In the genomic region with DNA sequence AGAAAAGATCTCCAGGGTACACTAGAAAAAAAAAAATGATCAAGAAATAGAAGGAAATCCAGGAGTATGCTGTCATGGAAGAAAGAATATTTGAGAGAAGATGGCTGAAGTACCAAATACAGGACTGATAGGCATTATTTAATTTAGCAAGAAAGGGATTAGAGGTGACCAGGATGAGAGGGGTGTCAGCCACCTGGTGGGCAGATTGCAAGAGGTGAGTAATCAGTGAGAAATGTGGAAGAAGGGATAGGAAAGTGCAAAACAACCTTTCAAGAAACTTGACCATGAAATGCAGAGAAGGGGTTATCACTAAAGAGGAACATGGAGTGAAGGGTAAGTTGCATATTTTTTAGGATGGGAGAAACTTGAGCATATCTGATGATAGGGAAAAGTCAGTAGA, we compare ENCODE assay signal across 2 cellular contexts.
TF ChIP-seq lines count a peak whose summit lies in the region.

No MANE protein-coding gene starts in this region.

TF ChIP-seq in HCT116, 20 proteins besides CTCF, POLR2A, EP300 and RAD21 (continued from another document):
- TF ChIP-seq EGR1 (IDR thresholded peaks at IDR 0.05; ENCODE audit: low read depth) (no peak), CEBPB (IDR thresholded peaks at IDR 0.05; ENCODE audit: low read depth) (no peak), SIN3A (IDR thresholded peaks at IDR 0.05; ENCODE audit: low read depth) (no peak), CBX3 (IDR thresholded peaks at IDR 0.05; ENCODE audit: low read depth) (no peak), EZH2 (IDR thresholded peaks at IDR 0.05) (no peak), SP1 (IDR thresholded peaks at IDR 0.05; ENCODE audit: low read depth) (no peak), YY1 (IDR thresholded peaks at IDR 0.05; ENCODE audit: extremely low read depth, insufficient replicate concordance, low read depth, low read length) (no peak), ELF1 (IDR thresholded peaks at IDR 0.05; ENCODE audit: borderline replicate concordance, low read depth) (no peak), ZFX (IDR thresholded peaks at IDR 0.05) (no peak), FOSL1 (IDR thresholded peaks at IDR 0.05; ENCODE audit: low read depth) (no peak), TCF7L2 (IDR thresholded peaks at IDR 0.05; ENCODE audit: borderline replicate concordance, extremely low read depth, insufficient read depth, insufficient read length) (no peak), JUND (IDR thresholded peaks at IDR 0.05) (no peak), POLR2AphosphoS5 (IDR thresholded peaks at IDR 0.05; ENCODE audit: low read depth, low read length) (no peak), REST (IDR thresholded peaks at IDR 0.05; ENCODE audit: low read depth) (no peak), MAX (IDR thresholded peaks at IDR 0.05) (no peak), ZBTB33 (IDR thresholded peaks at IDR 0.05; ENCODE audit: extremely low read depth, insufficient replicate concordance, low read length) (no peak), EZH2phosphoT487 (IDR thresholded peaks at IDR 0.05; ENCODE audit: borderline replicate concordance) (no peak)

TF ChIP-seq in H1, 55 proteins besides CTCF, POLR2A, EP300 and RAD21 (continued from another document):
- TF ChIP-seq BACH1 (IDR thresholded peaks at IDR 0.05; ENCODE audit: low read length): no peak
